17 cellular contexts compared by ENCODE assay signal in genomic region chr5:145568581-145568980, GRCh38.
DNase-seq lines count a peak whose midpoint lies in the region; ATAC-seq and TF ChIP-seq lines count a peak whose summit lies in the region.
"Had no signal": no experiment of that assay in that cellular context is flagged by ENCODE, and none has a peak within 500 bp of the region (broad histone marks: within the 10 kb centered on the region; RNA-seq: fewer than 3 reads in every experiment).

No MANE protein-coding gene starts in this region.

- no peak overlapping the region for H3K4me3 Mint-ChIP-seq in activated naive CD8-positive, alpha-beta T cell treated with anti-CD3 and anti-CD28 coated beads for 36 hours
- H3K4me3 Mint-ChIP-seq: activated CD4-positive, alpha-beta T cell treated with anti-CD3 and anti-CD28 coated beads, Interleukin-2, amount 10 ng/mL, durations not matched to agents 7 days and 5 days; CD14-positive monocyte; natural killer cell had no signal

- H3K27me3 ChIP-seq in RWPE2 (ENCODE audit: insufficient read depth, poor library complexity, severe bottlenecking) (no peaks in the 10 kb centered on the region), foreskin keratinocyte (no peaks in the 10 kb centered on the region)
- no peaks in the 10 kb centered on the region for H3K27me3 ChIP-seq in effector memory CD4-positive, alpha-beta T cell (replicated peaks; ENCODE audit: control insufficient read depth, insufficient read depth, low read length, poor library complexity, severe bottlenecking)
- H3K27me3 ChIP-seq: gastroesophageal sphincter had no signal

- H3K4me1 ChIP-seq in RWPE2 (ENCODE audit: insufficient read depth, poor library complexity, severe bottlenecking), result peaks cover 9% of the 10 kb centered on the region
- no peaks in the 10 kb centered on the region for H3K4me1 ChIP-seq in foreskin keratinocyte
- no peaks in the 10 kb centered on the region for H3K4me1 ChIP-seq in effector memory CD4-positive, alpha-beta T cell (ENCODE audit: control insufficient read depth, insufficient read depth, low read length, poor library complexity, severe bottlenecking)
- H3K4me1 ChIP-seq: gastroesophageal sphincter had no signal

- H3K4me1 Mint-ChIP-seq in activated naive CD8-positive, alpha-beta T cell treated with anti-CD3 and anti-CD28 coated beads for 36 hours, result no peaks in the 10 kb centered on the region
- H3K4me1 Mint-ChIP-seq: activated CD4-positive, alpha-beta T cell treated with anti-CD3 and anti-CD28 coated beads, Interleukin-2, amount 10 ng/mL, durations not matched to agents 7 days and 5 days; CD14-positive monocyte; natural killer cell had no signal

- DNase-seq in COLO668 (lab: John Stamatoyannopoulos, UW; ENCODE audit: unreplicated experiment), result peak; percentile 10
- DNase-seq in HFF-Myc (ENCODE audit: extremely low read depth, low read depth), result peak; percentile 6
- no peak for DNase-seq in RWPE2 (ENCODE audit: low spot score)
- peak; percentile 26 to 56 for DNase-seq in foreskin keratinocyte
- no peak for DNase-seq in activated naive CD8-positive, alpha-beta T cell treated with anti-CD3 and anti-CD28 coated beads for 36 hours
- DNase-seq in NCI-H1092 (lab: John Stamatoyannopoulos, UW), result no peak
- DNase-seq in effector memory CD4-positive, alpha-beta T cell, result no peak
- DNase-seq: activated CD4-positive, alpha-beta T cell treated with anti-CD3 and anti-CD28 coated beads, Interleukin-2, amount 10 ng/mL, durations not matched to agents 7 days and 5 days; activated naive CD4-positive, alpha-beta T cell treated with anti-CD3 and anti-CD28 coated beads, Interleukin-2, amount 50 U/mL, for 16 hours; activated T-cell treated with anti-CD3 and anti-CD28 coated beads for 4 hours; GDM1; MV-4-11; natural killer cell had no signal

- no peaks in the 10 kb centered on the region for H3K9me3 ChIP-seq in RWPE2 (ENCODE audit: severe bottlenecking)
- no peaks in the 10 kb centered on the region for H3K9me3 ChIP-seq in effector memory CD4-positive, alpha-beta T cell (ENCODE audit: control insufficient read depth, low read length)
- H3K9me3 ChIP-seq: gastroesophageal sphincter had no signal

- H3K4me3 ChIP-seq in HFF-Myc (replicated peaks; ENCODE audit: low read depth, low read length) (no peak overlapping the region), RWPE2 (ENCODE audit: severe bottlenecking) (no peak overlapping the region)
- H3K4me3 ChIP-seq in effector memory CD4-positive, alpha-beta T cell (ENCODE audit: insufficient read depth, low read depth, low read length, poor library complexity, severe bottlenecking), result no peak overlapping the region
- H3K4me3 ChIP-seq: gastroesophageal sphincter, SK-N-MC had no signal

- H3K27ac ChIP-seq in RWPE2 (ENCODE audit: poor library complexity, severe bottlenecking), result no peak overlapping the region
- no peak overlapping the region for H3K27ac ChIP-seq in foreskin keratinocyte
- no peak overlapping the region for H3K27ac ChIP-seq in effector memory CD4-positive, alpha-beta T cell (ENCODE audit: insufficient read depth, low read length, poor library complexity, severe bottlenecking)
- H3K27ac ChIP-seq: gastroesophageal sphincter, SK-N-MC had no signal

- TF ChIP-seq CTCF in HFF-Myc (IDR thresholded peaks at IDR 0.05; ENCODE audit: low read depth, low read length, missing control alignments) (no peak), RWPE2 (IDR thresholded peaks at IDR 0.05; ENCODE audit: poor library complexity, severe bottlenecking) (no peak), foreskin keratinocyte (conservative IDR thresholded peaks at IDR 0.05) (no peak)

- ATAC-seq in RWPE2 (ENCODE audit: low read depth), result peak; percentile 96
- ATAC-seq in foreskin keratinocyte, result peak; percentile 71
- ATAC-seq: gastroesophageal sphincter, HepG2, natural killer cell had no signal

- H3K36me3 ChIP-seq in RWPE2 (ENCODE audit: low read depth), result no peaks in the 10 kb centered on the region
- H3K36me3 ChIP-seq in effector memory CD4-positive, alpha-beta T cell (ENCODE audit: control insufficient read depth, insufficient read depth, low read length), result no peaks in the 10 kb centered on the region
- H3K36me3 ChIP-seq: gastroesophageal sphincter had no signal

- H3K27me3 Mint-ChIP-seq in activated naive CD8-positive, alpha-beta T cell treated with anti-CD3 and anti-CD28 coated beads for 36 hours, result no peaks in the 10 kb centered on the region
- H3K27me3 Mint-ChIP-seq: activated CD4-positive, alpha-beta T cell treated with anti-CD3 and anti-CD28 coated beads, Interleukin-2, amount 10 ng/mL, durations not matched to agents 7 days and 5 days had no signal

- H3K9me3 Mint-ChIP-seq in activated naive CD8-positive, alpha-beta T cell treated with anti-CD3 and anti-CD28 coated beads for 36 hours, result peaks cover 4% of the 10 kb centered on the region
- H3K9me3 Mint-ChIP-seq: activated CD4-positive, alpha-beta T cell treated with anti-CD3 and anti-CD28 coated beads, Interleukin-2, amount 10 ng/mL, durations not matched to agents 7 days and 5 days had no signal

- no peaks in the 10 kb centered on the region for H3K36me3 Mint-ChIP-seq in activated naive CD8-positive, alpha-beta T cell treated with anti-CD3 and anti-CD28 coated beads for 36 hours
- H3K36me3 Mint-ChIP-seq: CD14-positive monocyte, natural killer cell had no signal

- H3K27ac Mint-ChIP-seq in activated naive CD8-positive, alpha-beta T cell treated with anti-CD3 and anti-CD28 coated beads for 36 hours, result no peak overlapping the region
- H3K27ac Mint-ChIP-seq: activated CD4-positive, alpha-beta T cell treated with anti-CD3 and anti-CD28 coated beads, Interleukin-2, amount 10 ng/mL, durations not matched to agents 7 days and 5 days; CD14-positive monocyte; natural killer cell had no signal

Comparison
In these comparisons a context has a peak if more than half of its experiments do, and no peak if none do; other contexts are left out.
1. DNase-seq: peak in COLO668 (single experiment), HFF-Myc (single experiment) and foreskin keratinocyte (2 of 2); none in RWPE2 (single experiment), activated naive CD8-positive, alpha-beta T cell treated with anti-CD3 and anti-CD28 coated beads for 36 hours (single experiment), NCI-H1092 (single experiment) and effector memory CD4-positive, alpha-beta T cell (0 of 3).